ENCODE assay signal across 13 cellular contexts in the genomic region with DNA sequence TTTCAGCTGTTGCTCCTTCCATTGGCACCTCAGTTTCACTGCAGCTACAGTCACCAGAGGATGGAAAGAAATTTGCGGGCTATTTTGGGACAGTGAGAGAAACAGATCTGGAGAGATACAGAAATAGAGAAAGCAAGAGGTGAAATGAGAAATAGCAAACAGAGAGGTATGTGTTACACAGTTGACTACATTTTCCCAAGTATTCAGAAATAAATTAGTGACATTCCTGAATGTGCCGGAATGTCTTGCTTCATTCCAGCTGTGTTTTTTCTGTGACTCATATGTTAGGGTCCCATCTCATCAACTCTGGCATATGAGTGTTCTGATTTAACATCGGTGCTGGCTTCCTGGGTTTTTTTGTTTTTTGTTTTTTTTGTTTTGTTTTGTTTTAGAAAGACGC.
A peak's percentile ranks its signal among the peaks of the same experiment; 100 is the strongest.
DNase-seq lines count a peak whose midpoint lies in the region; ATAC-seq, FAIRE-seq and TF ChIP-seq lines count a peak whose summit lies in the region.
"Had no signal": no experiment of that assay in that cellular context is flagged by ENCODE, and none has a peak within 500 bp of the region (broad histone marks: within the 10 kb centered on the region; RNA-seq: fewer than 3 reads in every experiment).

No MANE protein-coding gene starts in this region.

- TF ChIP-seq CTCF in A549 (IDR thresholded peaks at IDR 0.05), result no peak
- TF ChIP-seq CTCF in choroid plexus epithelial cell (conservative IDR thresholded peaks at IDR 0.05; ENCODE audit: low read depth, low read length), result no peak

- H3K4me2 ChIP-seq in A549, result 0 out of 3 replicates have a peak overlapping the region, but pooled peaks have one; percentile 21

- no peak overlapping the region for H3K4me3 Mint-ChIP-seq in stimulated activated naive CD8-positive, alpha-beta T cell treated with anti-CD3 and anti-CD28 coated beads, Interleukin-15, amount 100 ng/mL, for 72 hours
- H3K4me3 Mint-ChIP-seq: activated naive CD4-positive, alpha-beta T cell treated with anti-CD3 and anti-CD28 coated beads, Interleukin-2, amount 50 U/mL, for 24 hours had no signal

- TF ChIP-seq EP300 in A549 (IDR thresholded peaks at IDR 0.05), result no peak

- peaks cover 9% of the 10 kb centered on the region; the same call in 2 of the 3 replicates for H3K9me3 ChIP-seq in A549
- H3K9me3 ChIP-seq: BE2C had no signal

- no peak for FAIRE-seq in A549 (lab: Jason Lieb, UNC)
- FAIRE-seq: frontal cortex had no signal

- 30% methylated on average over 4 of the region's 4 CpGs for WGBS in A549 (ENCODE audit: missing lambda C conversion rate)

- CTCF ChIA-PET in A549 (lab: Yijun Ruan, JAX), result interaction anchor here (0.7 kb wide), 1 partner anchor 98 kb away, joined by 3 read pairs; no protein-coding TSS in a partner anchor

- peaks cover 0 to 6% of the 10 kb centered on the region in 2 donors for H3K9me3 Mint-ChIP-seq in stimulated activated naive CD8-positive, alpha-beta T cell treated with anti-CD3 and anti-CD28 coated beads, Interleukin-15, amount 100 ng/mL, for 72 hours

- no peak overlapping the region for H3K27ac ChIP-seq in A549

- POLR2A ChIA-PET in A549 (lab: Yijun Ruan, JAX), result no interaction called here

- no peaks in the 10 kb centered on the region for H3K4me1 Mint-ChIP-seq in stimulated activated naive CD8-positive, alpha-beta T cell treated with anti-CD3 and anti-CD28 coated beads, Interleukin-15, amount 100 ng/mL, for 72 hours
- H3K4me1 Mint-ChIP-seq: activated naive CD4-positive, alpha-beta T cell treated with anti-CD3 and anti-CD28 coated beads, Interleukin-2, amount 50 U/mL, for 24 hours had no signal

- H3K4me3 ChIP-seq in A549, result no peak overlapping the region
- H3K4me3 ChIP-seq in choroid plexus epithelial cell (ENCODE audit: low read depth, low read length), result no peak overlapping the region

- ATAC-seq in A549, result no peak
- ATAC-seq in stimulated activated naive CD8-positive, alpha-beta T cell treated with anti-CD3 and anti-CD28 coated beads, Interleukin-15, amount 100 ng/mL, for 72 hours, result no peak
- no peak for ATAC-seq in GM18520 (IDR thresholded peaks at IDR 0.05; ENCODE audit: unreplicated experiment)
- ATAC-seq in HG03097 (IDR thresholded peaks at IDR 0.05; ENCODE audit: low FRiP score, unreplicated experiment), result no peak
- no peak for ATAC-seq in GM21528 (IDR thresholded peaks at IDR 0.05; ENCODE audit: low FRiP score, unreplicated experiment)

- no peak overlapping the region for H3K27ac Mint-ChIP-seq in stimulated activated naive CD8-positive, alpha-beta T cell treated with anti-CD3 and anti-CD28 coated beads, Interleukin-15, amount 100 ng/mL, for 72 hours
- H3K27ac Mint-ChIP-seq: activated naive CD4-positive, alpha-beta T cell treated with anti-CD3 and anti-CD28 coated beads, Interleukin-2, amount 50 U/mL, for 24 hours had no signal

- H3K27me3 Mint-ChIP-seq in stimulated activated naive CD8-positive, alpha-beta T cell treated with anti-CD3 and anti-CD28 coated beads, Interleukin-15, amount 100 ng/mL, for 72 hours, result no peaks in the 10 kb centered on the region
- H3K27me3 Mint-ChIP-seq: activated naive CD4-positive, alpha-beta T cell treated with anti-CD3 and anti-CD28 coated beads, Interleukin-2, amount 50 U/mL, for 24 hours had no signal

- TF ChIP-seq POLR2A in A549 (IDR thresholded peaks at IDR 0.05; ENCODE audit: low read length), result no peak

- TF ChIP-seq RAD21 in A549 (conservative IDR thresholded peaks at IDR 0.05 in 1 of 2, IDR thresholded peaks at IDR 0.05 in 1 of 2), result no peak

- DNase-seq in A549 (ENCODE audit: low read depth in 1 of 2, low spot score in 1 of 2), result peak in 1 of 2 experiments; percentile 3
- peak; percentile 78 for DNase-seq in HT1080 (ENCODE audit: low read depth)
- peak; percentile 93 for DNase-seq in choroid plexus epithelial cell (ENCODE audit: low read depth)
- peak; percentile 92 for DNase-seq in kidney tubule cell (ENCODE audit: low spot score)
- DNase-seq in stimulated activated naive CD8-positive, alpha-beta T cell treated with anti-CD3 and anti-CD28 coated beads, Interleukin-15, amount 100 ng/mL, for 72 hours, result no peak
- DNase-seq: BE2C; NCI-H446; stimulated activated CD4-positive, alpha-beta T cell treated with anti-CD3 and anti-CD28 coated beads, Interleukin-2, amount 100 ng/mL, for 24 hours had no signal

- peaks cover 10% of the 10 kb centered on the region; the same call in 1 of the 3 replicates for H3K4me1 ChIP-seq in A549
- H3K4me1 ChIP-seq: BE2C had no signal

TF ChIP-seq in A549, 52 proteins besides CTCF, POLR2A, EP300 and RAD21:
- TF ChIP-seq MAZ (IDR thresholded peaks at IDR 0.05; ENCODE audit: borderline replicate concordance, low read depth, low read length) (no peak), FOXS1 (CRISPR knock-in tag; IDR thresholded peaks at IDR 0.05) (0 out of 2 replicates have a peak, but pooled peaks have one; percentile 54), CEBPB (IDR thresholded peaks at IDR 0.05) (0 out of 4 replicates have a peak, but pooled peaks of 1 of the 2 experiments have one; percentile 26), EHF (CRISPR knock-in tag; IDR thresholded peaks at IDR 0.05) (no peak), ESRRA (IDR thresholded peaks at IDR 0.05; ENCODE audit: borderline replicate concordance, low read length) (no peak), GATA3 (IDR thresholded peaks at IDR 0.05; ENCODE audit: borderline replicate concordance) (no peak), ZC3H11A (IDR thresholded peaks at IDR 0.05) (no peak), KDM5A (IDR thresholded peaks at IDR 0.05) (no peak), FOSL2 (IDR thresholded peaks at IDR 0.05) (no peak), FOSL2 (CRISPR knock-in tag; IDR thresholded peaks at IDR 0.05) (peak; percentile 55; the same call in 1 of the 2 replicates), SREBF2 (IDR thresholded peaks at IDR 0.05) (no peak), RARB (CRISPR knock-in tag; IDR thresholded peaks at IDR 0.05) (no peak), POLR2AphosphoS2 (conservative IDR thresholded peaks at IDR 0.05; ENCODE audit: low read length) (no peak), RFX5 (IDR thresholded peaks at IDR 0.05) (no peak), BHLHE40 (IDR thresholded peaks at IDR 0.05; ENCODE audit: low read depth, low read length) (no peak)
- TF ChIP-seq, protein P1, sequence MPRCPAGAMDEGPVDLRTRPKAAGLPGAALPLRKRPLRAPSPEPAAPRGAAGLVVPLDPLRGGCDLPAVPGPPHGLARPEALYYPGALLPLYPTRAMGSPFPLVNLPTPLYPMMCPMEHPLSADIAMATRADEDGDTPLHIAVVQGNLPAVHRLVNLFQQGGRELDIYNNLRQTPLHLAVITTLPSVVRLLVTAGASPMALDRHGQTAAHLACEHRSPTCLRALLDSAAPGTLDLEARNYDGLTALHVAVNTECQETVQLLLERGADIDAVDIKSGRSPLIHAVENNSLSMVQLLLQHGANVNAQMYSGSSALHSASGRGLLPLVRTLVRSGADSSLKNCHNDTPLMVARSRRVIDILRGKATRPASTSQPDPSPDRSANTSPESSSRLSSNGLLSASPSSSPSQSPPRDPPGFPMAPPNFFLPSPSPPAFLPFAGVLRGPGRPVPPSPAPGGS (IDR thresholded peaks at IDR 0.05), result no peak
- TF ChIP-seq, protein P2, sequence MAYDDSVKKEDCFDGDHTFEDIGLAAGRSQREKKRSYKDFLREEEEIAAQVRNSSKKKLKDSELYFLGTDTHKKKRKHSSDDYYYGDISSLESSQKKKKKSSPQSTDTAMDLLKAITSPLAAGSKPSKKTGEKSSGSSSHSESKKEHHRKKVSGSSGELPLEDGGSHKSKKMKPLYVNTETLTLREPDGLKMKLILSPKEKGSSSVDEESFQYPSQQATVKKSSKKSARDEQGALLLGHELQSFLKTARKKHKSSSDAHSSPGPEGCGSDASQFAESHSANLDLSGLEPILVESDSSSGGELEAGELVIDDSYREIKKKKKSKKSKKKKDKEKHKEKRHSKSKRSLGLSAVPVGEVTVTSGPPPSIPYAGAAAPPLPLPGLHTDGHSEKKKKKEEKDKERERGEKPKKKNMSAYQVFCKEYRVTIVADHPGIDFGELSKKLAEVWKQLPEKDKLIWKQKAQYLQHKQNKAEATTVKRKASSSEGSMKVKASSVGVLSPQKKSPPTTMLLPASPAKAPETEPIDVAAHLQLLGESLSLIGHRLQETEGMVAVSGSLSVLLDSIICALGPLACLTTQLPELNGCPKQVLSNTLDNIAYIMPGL (CRISPR knock-in tag; IDR thresholded peaks at IDR 0.05; ENCODE audit: borderline replicate concordance), result no peak

Comparison
In these comparisons a context has a peak if more than half of its experiments do, and no peak if none do; other contexts are left out.
1. DNase-seq: peak in HT1080 (single experiment), choroid plexus epithelial cell (single experiment) and kidney tubule cell (single experiment); none in stimulated activated naive CD8-positive, alpha-beta T cell treated with anti-CD3 and anti-CD28 coated beads, Interleukin-15, amount 100 ng/mL, for 72 hours (0 of 2).